Comparison of ENCODE assay signal across 7 cellular contexts in genomic region chr22:37419916-37420655, GRCh38. TPM values are rescaled to one million over a fixed set of nuclear protein-coding genes. Genes with fewer than 3 reads are reported as not detected.
DNase-seq lines count a peak whose midpoint lies in the region; ATAC-seq and TF ChIP-seq lines count a peak whose summit lies in the region.

No MANE protein-coding gene starts in this region.

- DNase-seq in activated CD8-positive, alpha-beta memory T cell treated with anti-CD3 and anti-CD28 coated beads, Interleukin-2, amount 50 U/mL, for 48 hours, result peak; percentile 64
- no peak for DNase-seq in left ventricle myocardium inferior
- DNase-seq in smooth muscle cell (lab: John Stamatoyannopoulos, UW; ENCODE audit: unreplicated experiment), result no peak
- DNase-seq in NCI-H1092 treated with DMSO at 0.1 percent for 48 hours (lab: John Stamatoyannopoulos, UW), result no peak
- no peak for DNase-seq in adrenal gland

- peak overlapping the region; percentile 89 for H3K4me2 ChIP-seq in smooth muscle cell

- intact Hi-C loops in left ventricle myocardium inferior (cut with micrococcal nuclease) (no loop called here), adrenal gland (cut with DNase I) (loop anchor here (10.0 kb wide), 1 partner anchor 105 kb away; no protein-coding TSS in a partner anchor)

- H3K36me3 ChIP-seq in HUES6 (ENCODE audit: control insufficient read depth, insufficient read depth, low read length) (no peaks in the 10 kb centered on the region), left ventricle myocardium inferior (no peaks in the 10 kb centered on the region), smooth muscle cell (ENCODE audit: low read depth) (no peaks in the 10 kb centered on the region), adrenal gland (replicated peaks in 1 of 2) (no peaks in the 10 kb centered on the region)

- 2% methylated on average over 26 of the region's 75 CpGs for WGBS in smooth muscle cell (ENCODE audit: low lambda C conversion rate)
- WGBS in adrenal gland, 4 donors, result 3 to 11% (median 5%) methylated on average over 9 to 74 of the region's 75 CpGs

- no peak for ATAC-seq in GM18870 (IDR thresholded peaks at IDR 0.05; ENCODE audit: unreplicated experiment)

- no peak overlapping the region for H3K27ac ChIP-seq in HUES6 (ENCODE audit: low read depth, low read length)
- H3K27ac ChIP-seq in left ventricle myocardium inferior (replicated peaks), result no peak overlapping the region
- no peak overlapping the region for H3K27ac ChIP-seq in smooth muscle cell (ENCODE audit: low read depth)
- no peak overlapping the region for H3K27ac ChIP-seq in adrenal gland

- H3K79me2 ChIP-seq in smooth muscle cell (ENCODE audit: low read depth), result no peaks in the 10 kb centered on the region

- TF ChIP-seq POLR2A in adrenal gland (IDR thresholded peaks at IDR 0.05), result no peak

- H3K4me1 ChIP-seq in HUES6 (ENCODE audit: control insufficient read depth, insufficient read depth, low read length) (peaks cover 12% of the 10 kb centered on the region), left ventricle myocardium inferior (peaks cover 14% of the 10 kb centered on the region), smooth muscle cell (ENCODE audit: low read depth) (peaks cover 4% of the 10 kb centered on the region), adrenal gland (replicated peaks in 1 of 2) (no peaks in the 10 kb centered on the region)

- TF ChIP-seq CTCF in left ventricle myocardium inferior (IDR thresholded peaks at IDR 0.05; ENCODE audit: borderline replicate concordance) (no peak), smooth muscle cell (IDR thresholded peaks at IDR 0.05; ENCODE audit: borderline replicate concordance, insufficient read depth, poor library complexity, severe bottlenecking) (no peak), adrenal gland (IDR thresholded peaks at IDR 0.05) (no peak)

- H3F3A ChIP-seq in smooth muscle cell (ENCODE audit: low read depth), result peaks cover 3% of the 10 kb centered on the region

- H2AFZ ChIP-seq in smooth muscle cell (ENCODE audit: low read depth), result no peak overlapping the region

- no peaks in the 10 kb centered on the region for H3K9me3 ChIP-seq in HUES6 (ENCODE audit: control insufficient read depth, insufficient read depth, low read depth, low read length)
- H3K9me3 ChIP-seq in left ventricle myocardium inferior (replicated peaks), result no peaks in the 10 kb centered on the region
- H3K9me3 ChIP-seq in smooth muscle cell (replicated peaks; ENCODE audit: low read depth), result no peaks in the 10 kb centered on the region
- no peaks in the 10 kb centered on the region for H3K9me3 ChIP-seq in adrenal gland (replicated peaks in 1 of 3)

- no peak overlapping the region for H3K9ac ChIP-seq in HUES6 (ENCODE audit: low read length)
- H3K9ac ChIP-seq in smooth muscle cell (ENCODE audit: low read depth), result no peak overlapping the region

- H4K20me1 ChIP-seq in smooth muscle cell (ENCODE audit: low read depth), result no peaks in the 10 kb centered on the region

- H3K4me3 ChIP-seq in HUES6 (ENCODE audit: low read depth, low read length) (peak overlapping the region; percentile 57), left ventricle myocardium inferior (peak overlapping the region; percentile 53), smooth muscle cell (peak overlapping the region; percentile 52), adrenal gland (peak overlapping the region in 1 of 4 donors; percentile 29)

- H3K27me3 ChIP-seq in HUES6 (ENCODE audit: control insufficient read depth, insufficient read depth, low read length), result peaks cover 64% of the 10 kb centered on the region
- H3K27me3 ChIP-seq in left ventricle myocardium inferior (ENCODE audit: low read depth), result peaks cover 98% of the 10 kb centered on the region
- peaks cover 71% of the 10 kb centered on the region for H3K27me3 ChIP-seq in smooth muscle cell (ENCODE audit: low read depth)
- H3K27me3 ChIP-seq in adrenal gland, result peaks cover 17% of the 10 kb centered on the region

RNA-seq across cellular contexts. Expression of gene ELFN2, which starts 7.2 kb away (rescaled TPM):
- total RNA-seq in left ventricle myocardium inferior (not detected), smooth muscle cell (0.67 and 1.3 TPM in 2 replicates), adrenal gland (1 to 10 TPM in 1 of 8 donors, under 1 TPM in 5, not detected in 2; 0.04 to 2.3 (median 0.23) TPM)
- polyA plus RNA-seq in smooth muscle cell (0.39 and 0.63 TPM in 2 replicates), adrenal gland (1 to 10 TPM in 1 of 3 donors, under 1 TPM in 2; 0.30 to 3.3 (median 0.77) TPM)
